ENCODE assay signal across 22 cellular contexts in the genomic region with DNA sequence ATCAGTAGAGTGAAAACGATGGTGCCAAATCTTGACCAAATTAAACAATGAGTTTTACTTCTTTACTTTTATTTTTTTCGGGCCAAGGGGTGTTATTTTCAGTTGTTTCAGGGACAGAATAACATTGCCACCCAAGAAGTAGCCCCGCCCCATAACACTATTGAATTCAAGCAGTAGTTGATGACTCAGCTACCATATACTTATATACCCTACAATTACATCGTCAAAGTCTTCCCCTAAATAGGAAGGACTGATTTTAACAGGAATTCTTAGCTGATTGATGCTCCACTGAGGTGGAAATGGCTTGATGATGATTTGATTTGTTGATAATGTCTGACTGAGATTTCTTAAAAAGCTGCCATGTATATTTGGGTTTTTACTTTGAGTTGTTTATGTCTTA. TPM values are rescaled to one million over a fixed set of nuclear protein-coding genes. Genes with fewer than 3 reads are reported as not detected.
"Had no signal": no experiment of that assay in that cellular context is flagged by ENCODE, and none has a peak within 500 bp of the region (broad histone marks: within the 10 kb centered on the region; RNA-seq: fewer than 3 reads in every experiment).

No MANE protein-coding gene starts in this region.

- H3K4me3 ChIP-seq: hepatocyte, pancreas, thyroid gland had no signal

- H3K9me3 ChIP-seq: pancreas, thyroid gland had no signal

- H3K36me3 ChIP-seq: pancreas, thyroid gland had no signal

- ATAC-seq: activated T-cell treated with anti-CD3 and anti-CD28 coated beads, Interleukin-2, amount 50 U/mL, for 72 hours; left ventricle myocardium superior; pancreas; right cardiac atrium; stimulated activated naive CD8-positive, alpha-beta T cell treated with anti-CD3 and anti-CD28 coated beads, Interleukin-15, Interleukin-2, amounts not matched to agents 100 U/mL and 50 U/mL, for 24 hours had no signal

- H3K27ac ChIP-seq: pancreas, thyroid gland had no signal

- H3K27me3 ChIP-seq: hepatocyte, pancreas, thyroid gland had no signal

- FAIRE-seq: endometrium, pancreas had no signal

- H3K4me1 ChIP-seq: pancreas, thyroid gland had no signal

- DNase-seq: activated CD4-positive, alpha-beta memory T cell treated with anti-CD3 and anti-CD28 coated beads, Interleukin-2, amount 10 ng/mL, durations not matched to agents 7 days and 5 days; activated CD4-positive, alpha-beta T cell treated with anti-CD3 and anti-CD28 coated beads, Interleukin-2, amount 10 ng/mL, durations not matched to agents 24 days and 14 days; activated effector memory CD4-positive, alpha-beta T cell treated with anti-CD3 and anti-CD28 coated beads, Interleukin-2, amount 50 U/mL, for 16 hours; activated naive CD4-positive, alpha-beta T cell treated with anti-CD3 and anti-CD28 coated beads, Interleukin-2, amount 10 ng/mL, durations not matched to agents 7 days and 5 days; activated T-cell treated with anti-CD3 and anti-CD28 coated beads, Interleukin-2, amount 50 U/mL, for 72 hours; amygdala; cerebellar nuclear complex; erythroblast; foreskin melanocyte; glutamatergic neuron; left ventricle myocardium superior; mammary epithelial cell; pancreas; right cardiac atrium; stimulated activated CD4-positive, alpha-beta T cell treated with anti-CD3 and anti-CD28 coated beads, Interleukin-12 subunit alpha, Interleukin-12 subunit beta, amount 100 ng/mL, for 4 hours; stimulated activated CD4-positive, alpha-beta T cell treated with anti-CD3 and anti-CD28 coated beads, Interleukin-4, amount 100 ng/mL, for 4 hours; stimulated activated naive CD8-positive, alpha-beta T cell treated with anti-CD3 and anti-CD28 coated beads, Interleukin-15, Interleukin-2, amounts not matched to agents 100 U/mL and 50 U/mL, for 24 hours; thyroid gland had no signal

RNA-seq across cellular contexts. Expression of a gene that starts 24.7 kb away (rescaled TPM):
- total RNA-seq: activated CD4-positive, alpha-beta T cell treated with anti-CD3 and anti-CD28 coated beads, Interleukin-2, amount 10 ng/mL, durations not matched to agents 24 days and 14 days; activated T-cell treated with anti-CD3 and anti-CD28 coated beads, Interleukin-2, amount 50 U/mL, for 72 hours; left ventricle myocardium superior; pulmonary artery endothelial cell; right cardiac atrium; subcutaneous adipose tissue had no signal
- polyA plus RNA-seq: right cardiac atrium had no signal
